Comparison of ENCODE assay signal across 35 cellular contexts in the genomic region with DNA sequence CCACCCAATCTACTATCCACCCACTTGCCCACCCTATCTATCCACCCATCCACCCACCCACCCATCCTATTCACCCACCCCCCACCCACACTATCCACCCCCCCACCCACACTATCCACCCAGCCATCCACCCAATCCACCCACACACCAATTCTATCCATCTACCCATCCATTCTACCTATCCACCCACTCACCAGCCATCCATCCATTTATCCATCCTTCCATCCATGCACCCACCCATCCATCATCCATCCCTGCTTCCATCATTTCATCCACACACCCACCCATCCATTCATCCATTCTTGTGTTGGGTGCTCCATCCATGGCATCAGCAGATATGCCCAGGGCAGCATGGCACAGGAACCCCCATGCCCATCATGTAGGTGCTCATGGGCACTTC.
"Had no signal": no experiment of that assay in that cellular context is flagged by ENCODE, and none has a peak within 500 bp of the region (broad histone marks: within the 10 kb centered on the region; RNA-seq: fewer than 3 reads in every experiment).

No MANE protein-coding gene starts in this region.

- H3K27me3 Mint-ChIP-seq: activated naive CD4-positive, alpha-beta T cell treated with anti-CD3 and anti-CD28 coated beads, Interleukin-2, amount 50 U/mL, for 24 hours; activated naive CD8-positive, alpha-beta T cell; activated naive CD8-positive, alpha-beta T cell treated with anti-CD3 and anti-CD28 coated beads, Interleukin-2, amount 50 U/mL, for 24 hours; activated T-helper 17 cell treated with anti-CD3 and anti-CD28 coated beads, Interleukin-2, amount 50 U/mL, for 72 hours; brain; central memory CD8-positive, alpha-beta T cell had no signal

- H3K4me1 ChIP-seq: adrenal gland, ascending aorta, body of pancreas, breast epithelium had no signal

- DNase-seq: activated effector memory CD4-positive, alpha-beta T cell treated with anti-CD3 and anti-CD28 coated beads, Interleukin-2, amount 50 U/mL, for 16 hours; activated effector memory CD4-positive, alpha-beta T cell treated with Interleukin-2 at 50 U/mL for 16 hours; activated gamma-delta T cell; activated gamma-delta T cell treated with Interleukin-2 at 50 U/mL for 16 hours; activated naive CD4-positive, alpha-beta T cell; activated naive CD4-positive, alpha-beta T cell treated with anti-CD3 and anti-CD28 coated beads for 36 hours; activated naive CD4-positive, alpha-beta T cell treated with anti-CD3 and anti-CD28 coated beads, Interleukin-2, amount 10 ng/mL, durations not matched to agents 7 days and 5 days; activated naive CD4-positive, alpha-beta T cell treated with anti-CD3 and anti-CD28 coated beads, Interleukin-2, amount 50 U/mL, for 16 hours; activated naive CD4-positive, alpha-beta T cell treated with Interleukin-2 at 50 U/mL for 16 hours; activated naive CD8-positive, alpha-beta T cell treated with anti-CD3 and anti-CD28 coated beads for 36 hours; activated naive CD8-positive, alpha-beta T cell treated with anti-CD3 and anti-CD28 coated beads, Interleukin-2, amount 10 ng/mL, durations not matched to agents 7 days and 5 days; activated naive CD8-positive, alpha-beta T cell treated with anti-CD3 and anti-CD28 coated beads, Interleukin-2, amount 50 U/mL, for 24 hours; activated T-cell treated with anti-CD3 and anti-CD28 coated beads, Interleukin-2, amount 50 U/mL, for 1 hour; activated T-cell treated with anti-CD3 and anti-CD28 coated beads, Interleukin-2, amount 50 U/mL, for 24 hours; activated T-cell treated with anti-CD3 and anti-CD28 coated beads, Interleukin-2, amount 50 U/mL, for 4 hours; activated T-cell treated with anti-CD3 and anti-CD28 coated beads, Interleukin-2, amount 50 U/mL, for 48 hours; activated T-cell treated with anti-CD3 and anti-CD28 coated beads, Interleukin-2, amount 50 U/mL, for 72 hours; adrenal gland; amniotic stem cell; aorta; body of pancreas; brain microvascular endothelial cell; central memory CD4-positive, alpha-beta T cell; cerebellar nuclear complex had no signal

- H3K4me1 Mint-ChIP-seq: activated naive CD4-positive, alpha-beta T cell treated with anti-CD3 and anti-CD28 coated beads, Interleukin-2, amount 10 ng/mL, durations not matched to agents 7 days and 5 days; activated naive CD4-positive, alpha-beta T cell treated with anti-CD3 and anti-CD28 coated beads, Interleukin-2, amount 50 U/mL, for 24 hours; activated naive CD8-positive, alpha-beta T cell treated with anti-CD3 and anti-CD28 coated beads for 36 hours; activated naive CD8-positive, alpha-beta T cell treated with anti-CD3 and anti-CD28 coated beads, Interleukin-2, amount 10 ng/mL, durations not matched to agents 7 days and 5 days; activated naive CD8-positive, alpha-beta T cell treated with anti-CD3 and anti-CD28 coated beads, Interleukin-2, amount 50 U/mL, for 24 hours; activated T-helper 17 cell treated with anti-CD3 and anti-CD28 coated beads, Interleukin-2, amount 50 U/mL, for 72 hours; central memory CD8-positive, alpha-beta T cell had no signal

- H3K36me3 ChIP-seq: adrenal gland, ascending aorta, brain microvascular endothelial cell, breast epithelium, cardiac muscle cell had no signal

- H3K4me3 ChIP-seq: adrenal gland, ascending aorta, body of pancreas, breast epithelium, cardiac muscle cell had no signal

- H3K9me3 ChIP-seq: adrenal gland, ascending aorta, body of pancreas, breast epithelium had no signal

- H3K27ac ChIP-seq: adrenal gland, ascending aorta, body of pancreas, brain microvascular endothelial cell, breast epithelium, cardiac muscle cell had no signal

- H3K27me3 ChIP-seq: adrenal gland, ascending aorta, body of pancreas, brain microvascular endothelial cell, breast epithelium, cardiac muscle cell had no signal

- H3K27ac Mint-ChIP-seq: activated naive CD4-positive, alpha-beta T cell treated with anti-CD3 and anti-CD28 coated beads for 36 hours; activated naive CD4-positive, alpha-beta T cell treated with anti-CD3 and anti-CD28 coated beads, Interleukin-2, amount 10 ng/mL, durations not matched to agents 7 days and 5 days; activated naive CD4-positive, alpha-beta T cell treated with anti-CD3 and anti-CD28 coated beads, Interleukin-2, amount 50 U/mL, for 24 hours; activated naive CD4-positive, alpha-beta T cell treated with anti-CD3 and anti-CD28 coated beads, Interleukin-2, amount 50 U/mL, for 72 hours; activated naive CD8-positive, alpha-beta T cell; activated naive CD8-positive, alpha-beta T cell treated with anti-CD3 and anti-CD28 coated beads for 36 hours; activated naive CD8-positive, alpha-beta T cell treated with anti-CD3 and anti-CD28 coated beads, Interleukin-2, amount 10 ng/mL, durations not matched to agents 7 days and 5 days; activated naive CD8-positive, alpha-beta T cell treated with anti-CD3 and anti-CD28 coated beads, Interleukin-2, amount 50 U/mL, for 24 hours; activated T-cell treated with anti-CD3 and anti-CD28 coated beads, Interleukin-2, amount 50 U/mL, for 24 hours; activated T-cell treated with anti-CD3 and anti-CD28 coated beads, Interleukin-2, amount 50 U/mL, for 72 hours; activated T-helper 1 cell treated with anti-CD3 and anti-CD28 coated beads, Interleukin-12 subunit alpha, Interleukin-12 subunit beta, Interleukin-2, Interleukin-4 antibody, amounts not matched to agents 30 ng/mL and 10 ng/mL and 1 ng/mL, durations not matched to agents 14 hours and 24 hours and 36 hours; activated T-helper 17 cell treated with anti-CD3 and anti-CD28 coated beads, Interleukin-2, amount 50 U/mL, for 72 hours; activated T-helper 2 cell treated with anti-CD3 and anti-CD28 coated beads, Interferon-gamma antibody, Interleukin-2, Interleukin-4, amounts not matched to agents 10 μg/mL and 5 μg/mL and 100 μg/mL, durations not matched to agents 14 hours and 24 hours and 36 hours; brain had no signal

- H3K36me3 Mint-ChIP-seq: activated naive CD4-positive, alpha-beta T cell treated with anti-CD3 and anti-CD28 coated beads, Interleukin-2, amount 10 ng/mL, durations not matched to agents 7 days and 5 days; activated naive CD4-positive, alpha-beta T cell treated with anti-CD3 and anti-CD28 coated beads, Interleukin-2, amount 50 U/mL, for 24 hours; activated naive CD4-positive, alpha-beta T cell treated with anti-CD3 and anti-CD28 coated beads, Interleukin-2, amount 50 U/mL, for 72 hours; activated naive CD8-positive, alpha-beta T cell; activated naive CD8-positive, alpha-beta T cell treated with anti-CD3 and anti-CD28 coated beads for 36 hours; activated naive CD8-positive, alpha-beta T cell treated with anti-CD3 and anti-CD28 coated beads, Interleukin-2, amount 10 ng/mL, durations not matched to agents 7 days and 5 days; brain had no signal

- H3K4me3 Mint-ChIP-seq: activated naive CD4-positive, alpha-beta T cell treated with anti-CD3 and anti-CD28 coated beads for 36 hours; activated naive CD4-positive, alpha-beta T cell treated with anti-CD3 and anti-CD28 coated beads, Interleukin-2, amount 10 ng/mL, durations not matched to agents 7 days and 5 days; activated naive CD4-positive, alpha-beta T cell treated with anti-CD3 and anti-CD28 coated beads, Interleukin-2, amount 50 U/mL, for 24 hours; activated naive CD8-positive, alpha-beta T cell; activated naive CD8-positive, alpha-beta T cell treated with anti-CD3 and anti-CD28 coated beads for 36 hours; activated naive CD8-positive, alpha-beta T cell treated with anti-CD3 and anti-CD28 coated beads, Interleukin-2, amount 10 ng/mL, durations not matched to agents 7 days and 5 days; activated naive CD8-positive, alpha-beta T cell treated with anti-CD3 and anti-CD28 coated beads, Interleukin-2, amount 50 U/mL, for 24 hours; activated T-cell treated with anti-CD3 and anti-CD28 coated beads, Interleukin-2, amount 50 U/mL, for 24 hours; activated T-cell treated with anti-CD3 and anti-CD28 coated beads, Interleukin-2, amount 50 U/mL, for 4 hours; activated T-cell treated with anti-CD3 and anti-CD28 coated beads, Interleukin-2, amount 50 U/mL, for 72 hours; activated T-helper 1 cell treated with anti-CD3 and anti-CD28 coated beads, Interleukin-12 subunit alpha, Interleukin-12 subunit beta, Interleukin-2, Interleukin-4 antibody, amounts not matched to agents 30 ng/mL and 10 ng/mL and 1 ng/mL, durations not matched to agents 14 hours and 24 hours and 36 hours; activated T-helper 17 cell treated with anti-CD3 and anti-CD28 coated beads, Interleukin-2, amount 50 U/mL, for 72 hours; brain; central memory CD8-positive, alpha-beta T cell had no signal

- H3K9me3 Mint-ChIP-seq: activated naive CD4-positive, alpha-beta T cell treated with anti-CD3 and anti-CD28 coated beads for 36 hours; activated naive CD4-positive, alpha-beta T cell treated with anti-CD3 and anti-CD28 coated beads, Interleukin-2, amount 10 ng/mL, durations not matched to agents 7 days and 5 days; activated naive CD4-positive, alpha-beta T cell treated with anti-CD3 and anti-CD28 coated beads, Interleukin-2, amount 50 U/mL, for 24 hours; activated naive CD4-positive, alpha-beta T cell treated with anti-CD3 and anti-CD28 coated beads, Interleukin-2, amount 50 U/mL, for 72 hours; activated naive CD8-positive, alpha-beta T cell treated with anti-CD3 and anti-CD28 coated beads for 36 hours; activated naive CD8-positive, alpha-beta T cell treated with anti-CD3 and anti-CD28 coated beads, Interleukin-2, amount 10 ng/mL, durations not matched to agents 7 days and 5 days; activated naive CD8-positive, alpha-beta T cell treated with anti-CD3 and anti-CD28 coated beads, Interleukin-2, amount 50 U/mL, for 24 hours; activated T-cell treated with anti-CD3 and anti-CD28 coated beads, Interleukin-2, amount 50 U/mL, for 24 hours; activated T-cell treated with anti-CD3 and anti-CD28 coated beads, Interleukin-2, amount 50 U/mL, for 4 hours; activated T-cell treated with anti-CD3 and anti-CD28 coated beads, Interleukin-2, amount 50 U/mL, for 72 hours; activated T-helper 1 cell treated with anti-CD3 and anti-CD28 coated beads, Interleukin-12 subunit alpha, Interleukin-12 subunit beta, Interleukin-2, Interleukin-4 antibody, amounts not matched to agents 30 ng/mL and 10 ng/mL and 1 ng/mL, durations not matched to agents 14 hours and 24 hours and 36 hours; activated T-helper 17 cell treated with anti-CD3 and anti-CD28 coated beads, Interleukin-2, amount 50 U/mL, for 72 hours; activated T-helper 2 cell treated with anti-CD3 and anti-CD28 coated beads, Interferon-gamma antibody, Interleukin-2, Interleukin-4, amounts not matched to agents 10 μg/mL and 5 μg/mL and 100 μg/mL, durations not matched to agents 14 hours and 24 hours and 36 hours; brain; central memory CD8-positive, alpha-beta T cell had no signal
